23 cellular contexts compared by ENCODE assay signal in genomic region chr13:34765446-34766180, GRCh38.
DNase-seq lines count a peak whose midpoint lies in the region; FAIRE-seq and TF ChIP-seq lines count a peak whose summit lies in the region.
"Had no signal": no experiment of that assay in that cellular context is flagged by ENCODE, and none has a peak within 500 bp of the region (broad histone marks: within the 10 kb centered on the region; RNA-seq: fewer than 3 reads in every experiment).

No MANE protein-coding gene starts in this region.

- H3K27ac ChIP-seq in tibial nerve, result no peak overlapping the region
- H3K27ac ChIP-seq: A549, GM23248 had no signal

- WGBS in tibial nerve, 2 donors, result 95 to 97% methylated on average over 6 of the region's 6 CpGs

- no peak overlapping the region for H3K4me3 ChIP-seq in tibial nerve
- H3K4me3 ChIP-seq: A549, GM12878, GM23248 had no signal

- DNase-seq in frontal cortex (ENCODE audit: low spot score in 2 of 2) (no peak), kidney tubule cell (ENCODE audit: low spot score) (peak; percentile 54), tibial nerve (ENCODE audit: low spot score in 2 of 2) (no peak), NCI-H2196 treated with DMSO at 0.1 percent for 48 hours (lab: John Stamatoyannopoulos, UW; ENCODE audit: unreplicated experiment) (no peak), C1 segment of cervical spinal cord (lab: John Stamatoyannopoulos, UW) (no peak), NOMO-1 treated with DMSO at 0.1 percent for 48 hours (lab: John Stamatoyannopoulos, UW; ENCODE audit: unreplicated experiment) (no peak)
- DNase-seq: 8988T; ACHN; AML-193; Caco-2; CD4-positive, CD25-positive, alpha-beta regulatory T cell; CD8-positive, alpha-beta T cell; DMS153; DND-41; GDM1; GM23248; H7; HCEC 1CT had no signal

- H3K36me3 ChIP-seq in tibial nerve, result no peaks in the 10 kb centered on the region

- TF ChIP-seq CTCF in tibial nerve (IDR thresholded peaks at IDR 0.05), result no peak

- H3K4me1 ChIP-seq in tibial nerve, result no peaks in the 10 kb centered on the region
- H3K4me1 ChIP-seq: A549, Caco-2 had no signal

- TF ChIP-seq EP300 in tibial nerve (IDR thresholded peaks at IDR 0.05), result no peak

- FAIRE-seq in G401.6 (lab: Jason Lieb, UNC), result peak; percentile 34
- FAIRE-seq in frontal cortex (lab: Jason Lieb, UNC), result peak; percentile 37
- FAIRE-seq: A549, GM12878, GM19239, H1 had no signal

- H3K27me3 ChIP-seq in tibial nerve, result no peaks in the 10 kb centered on the region

- H3K9me3 ChIP-seq in tibial nerve, result no peaks in the 10 kb centered on the region
- H3K9me3 ChIP-seq: A549 had no signal

- no peak for TF ChIP-seq POLR2A in tibial nerve (IDR thresholded peaks at IDR 0.05)
